ENCODE assay signal across 40 cellular contexts in genomic region chr9:3662671-3663070, GRCh38.
DNase-seq lines count a peak whose midpoint lies in the region; ATAC-seq, FAIRE-seq and TF ChIP-seq lines count a peak whose summit lies in the region.
"Had no signal": no experiment of that assay in that cellular context is flagged by ENCODE, and none has a peak within 500 bp of the region (broad histone marks: within the 10 kb centered on the region; RNA-seq: fewer than 3 reads in every experiment).

No MANE protein-coding gene starts in this region.

- intact Hi-C loops in kidney (cut with DNase I) (no loop called here), A673 (cut with micrococcal nuclease; ENCODE audit: unreplicated experiment) (no loop called here)
- intact Hi-C loops in activated CD4-positive, alpha-beta T cell treated with anti-CD3 and anti-CD28 coated beads for 36 hours (cut with DNase I, micrococcal nuclease), result no loop called here

- CTCF ChIA-PET in A673 (lab: Charles Lee), result no interaction called here
- CTCF ChIA-PET in activated CD4-positive, alpha-beta T cell treated with anti-CD3 and anti-CD28 coated beads for 36 hours (lab: Charles Lee), result no interaction called here

- H3K4me1 Mint-ChIP-seq in activated CD4-positive, alpha-beta T cell treated with anti-CD3 and anti-CD28 coated beads for 36 hours, result peaks cover 2% of the 10 kb centered on the region
- H3K4me1 Mint-ChIP-seq: activated CD4-positive, alpha-beta memory T cell treated with anti-CD3 and anti-CD28 coated beads, Interleukin-2, amount 10 ng/mL, durations not matched to agents 7 days and 5 days; CD8-positive, alpha-beta memory T cell had no signal

- FAIRE-seq in kidney (lab: Jason Lieb, UNC), result no peak
- FAIRE-seq: A204.1, GM12891 had no signal

- H3K36me3 ChIP-seq in kidney (ENCODE audit: control insufficient read depth in 1 of 2, insufficient read depth in 2 of 2, low read length in 2 of 2) (no peaks in the 10 kb centered on the region), A673 (ENCODE audit: insufficient read depth, low read length, poor library complexity, severe bottlenecking) (no peaks in the 10 kb centered on the region)
- H3K36me3 ChIP-seq: adrenal gland, BE2C, gastrocnemius medialis, left lung, right lobe of liver, thoracic aorta had no signal

- peaks cover 3% of the 10 kb centered on the region for H3K36me3 Mint-ChIP-seq in activated CD4-positive, alpha-beta T cell treated with anti-CD3 and anti-CD28 coated beads for 36 hours (ENCODE audit: low read depth)

- no peak overlapping the region for H3K4me3 Mint-ChIP-seq in activated CD4-positive, alpha-beta T cell treated with anti-CD3 and anti-CD28 coated beads for 36 hours
- H3K4me3 Mint-ChIP-seq: activated CD4-positive, alpha-beta memory T cell treated with anti-CD3 and anti-CD28 coated beads, Interleukin-2, amount 10 ng/mL, durations not matched to agents 7 days and 5 days; activated naive CD4-positive, alpha-beta T cell treated with anti-CD3 and anti-CD28 coated beads for 36 hours; activated T-helper 1 cell treated with anti-CD3 and anti-CD28 coated beads, Interleukin-12 subunit alpha, Interleukin-12 subunit beta, Interleukin-2, Interleukin-4 antibody, amounts not matched to agents 30 ng/mL and 10 ng/mL and 1 ng/mL, durations not matched to agents 14 hours and 24 hours and 36 hours; CD8-positive, alpha-beta memory T cell; dendritic cell treated with granulocyte-macrophage colony-stimulating factor and Interleukin-4, amounts not matched to agents 40 ng/mL and 50 ng/mL, for 4 days; stimulated activated naive CD8-positive, alpha-beta T cell treated with anti-CD3 and anti-CD28 coated beads, Interleukin-15, Interleukin-2, amounts not matched to agents 100 ng/mL and 50 ng/mL, for 24 hours; T-helper 2 cell treated with Interferon-gamma antibody and Interleukin-4, amounts not matched to agents 5 μg/mL and 100 μg/mL, for 36 hours had no signal

- POLR2A ChIA-PET in A673 (lab: Charles Lee; ENCODE audit: low non-redundant PET), result no interaction called here
- POLR2A ChIA-PET in activated CD4-positive, alpha-beta T cell treated with anti-CD3 and anti-CD28 coated beads for 36 hours (lab: Charles Lee), result no interaction called here

- H3K27me3 Mint-ChIP-seq in activated CD4-positive, alpha-beta T cell treated with anti-CD3 and anti-CD28 coated beads for 36 hours, result no peaks in the 10 kb centered on the region
- H3K27me3 Mint-ChIP-seq: activated CD4-positive, alpha-beta memory T cell treated with anti-CD3 and anti-CD28 coated beads, Interleukin-2, amount 10 ng/mL, durations not matched to agents 7 days and 5 days; CD8-positive, alpha-beta memory T cell; dendritic cell treated with granulocyte-macrophage colony-stimulating factor and Interleukin-4, amounts not matched to agents 40 ng/mL and 50 ng/mL, for 4 days; progenitor cell of endocrine pancreas; stimulated activated naive CD8-positive, alpha-beta T cell treated with anti-CD3 and anti-CD28 coated beads, Interleukin-15, Interleukin-2, amounts not matched to agents 100 ng/mL and 50 ng/mL, for 24 hours had no signal

- H3K9me3 ChIP-seq in kidney (ENCODE audit: control insufficient read depth in 1 of 2, low read length in 2 of 2), result no peaks in the 10 kb centered on the region
- H3K9me3 ChIP-seq in A673 (ENCODE audit: low read depth, low read length, poor library complexity, severe bottlenecking), result no peaks in the 10 kb centered on the region
- H3K9me3 ChIP-seq: adrenal gland, BE2C, gastrocnemius medialis, left lung, right lobe of liver, thoracic aorta had no signal

- ATAC-seq in activated CD4-positive, alpha-beta T cell treated with anti-CD3 and anti-CD28 coated beads for 36 hours, result no peak
- ATAC-seq: gastrocnemius medialis, left lung, Panc1, right lobe of liver had no signal

- H3K4me3 ChIP-seq in fibroblast of mammary gland (ENCODE audit: control insufficient read depth, low read depth, low read length), result no peak overlapping the region
- H3K4me3 ChIP-seq in kidney (ENCODE audit: low read length in 2 of 2), result no peak overlapping the region
- H3K4me3 ChIP-seq in A673 (ENCODE audit: low read depth, low read length, poor library complexity, severe bottlenecking), result no peak overlapping the region
- H3K4me3 ChIP-seq: adrenal gland, gastrocnemius medialis, hepatocyte, left lung, right lobe of liver, thoracic aorta had no signal

- H3K9ac ChIP-seq in kidney (ENCODE audit: low read length in 2 of 2), result no peak overlapping the region
- H3K9ac ChIP-seq: KMS-11 had no signal

- no peaks in the 10 kb centered on the region for H3K9me3 Mint-ChIP-seq in activated CD4-positive, alpha-beta T cell treated with anti-CD3 and anti-CD28 coated beads for 36 hours (ENCODE audit: low read depth)
- H3K9me3 Mint-ChIP-seq: activated CD4-positive, alpha-beta memory T cell treated with anti-CD3 and anti-CD28 coated beads, Interleukin-2, amount 10 ng/mL, durations not matched to agents 7 days and 5 days; activated naive CD4-positive, alpha-beta T cell treated with anti-CD3 and anti-CD28 coated beads for 36 hours; activated T-helper 1 cell treated with anti-CD3 and anti-CD28 coated beads, Interleukin-12 subunit alpha, Interleukin-12 subunit beta, Interleukin-2, Interleukin-4 antibody, amounts not matched to agents 30 ng/mL and 10 ng/mL and 1 ng/mL, durations not matched to agents 14 hours and 24 hours and 36 hours; CD8-positive, alpha-beta memory T cell; stimulated activated naive CD8-positive, alpha-beta T cell treated with anti-CD3 and anti-CD28 coated beads, Interleukin-15, Interleukin-2, amounts not matched to agents 100 ng/mL and 50 ng/mL, for 24 hours; T-helper 2 cell treated with Interferon-gamma antibody and Interleukin-4, amounts not matched to agents 5 μg/mL and 100 μg/mL, for 36 hours had no signal

- BruUV-seq in A673 (replicated peaks; lab: Mats Ljungman, UMichigan), result no TSS peak

- H3K4me1 ChIP-seq in kidney (ENCODE audit: control insufficient read depth in 1 of 2, insufficient read depth in 1 of 2, low read depth in 1 of 2, low read length in 2 of 2) (no peaks in the 10 kb centered on the region), A673 (ENCODE audit: insufficient read depth, low read length, poor library complexity, severe bottlenecking) (no peaks in the 10 kb centered on the region)
- H3K4me1 ChIP-seq: BE2C, gastrocnemius medialis, left lung, right lobe of liver had no signal

- TF ChIP-seq CTCF in fibroblast of mammary gland (conservative IDR thresholded peaks at IDR 0.05; ENCODE audit: control insufficient read depth, insufficient read depth, low read depth, low read length) (no peak), kidney (IDR thresholded peaks at IDR 0.05; ENCODE audit: borderline replicate concordance, extremely low read depth, insufficient read depth) (no peak), A673 (conservative IDR thresholded peaks at IDR 0.05; ENCODE audit: low read depth, low read length) (no peak)

- peak; percentile 26 for DNase-seq in AG08396 (ENCODE audit: low spot score)
- peak; percentile 3 for DNase-seq in RPMI7951 (ENCODE audit: low read depth)
- DNase-seq in fibroblast of mammary gland (ENCODE audit: low read depth), result peak; percentile 4
- peak; percentile 6 for DNase-seq in myocyte (ENCODE audit: low read depth)
- DNase-seq in kidney, result no peak
- no peak for DNase-seq in A673 (ENCODE audit: low spot score)
- no peak for DNase-seq in activated CD4-positive, alpha-beta T cell treated with anti-CD3 and anti-CD28 coated beads for 36 hours
- DNase-seq in T1000 (lab: John Stamatoyannopoulos, UW), result no peak
- DNase-seq: activated CD4-positive, alpha-beta memory T cell treated with anti-CD3 and anti-CD28 coated beads, Interleukin-2, amount 10 ng/mL, durations not matched to agents 7 days and 5 days; activated CD4-positive, alpha-beta T cell treated with anti-CD3 and anti-CD28 coated beads for 1 hour; activated CD8-positive, alpha-beta memory T cell treated with anti-CD3 and anti-CD28 coated beads, Interleukin-2, amount 50 U/mL, for 4 hours; activated naive CD4-positive, alpha-beta T cell treated with anti-CD3 and anti-CD28 coated beads for 36 hours; adrenal gland; BE2C; caudate nucleus; CD8-positive, alpha-beta memory T cell; erythroblast; gastrocnemius medialis; H7; left lung; mesendoderm; NCI-H1436; NCI-H2081 treated with DMSO at 0.1 percent for 48 hours; NCI-H226; NCI-H526 treated with DMSO at 0.1 percent for 48 hours; right lobe of liver; SHP77; stimulated activated CD8-positive, alpha-beta memory T cell treated with anti-CD3 and anti-CD28 coated beads, Interleukin-4, amount 100 ng/mL, for 48 hours had no signal

- H3K27ac Mint-ChIP-seq in activated CD4-positive, alpha-beta T cell treated with anti-CD3 and anti-CD28 coated beads for 36 hours, result no peak overlapping the region
- H3K27ac Mint-ChIP-seq: activated CD4-positive, alpha-beta memory T cell treated with anti-CD3 and anti-CD28 coated beads, Interleukin-2, amount 10 ng/mL, durations not matched to agents 7 days and 5 days; activated naive CD4-positive, alpha-beta T cell treated with anti-CD3 and anti-CD28 coated beads for 36 hours; activated T-helper 1 cell treated with anti-CD3 and anti-CD28 coated beads, Interleukin-12 subunit alpha, Interleukin-12 subunit beta, Interleukin-2, Interleukin-4 antibody, amounts not matched to agents 30 ng/mL and 10 ng/mL and 1 ng/mL, durations not matched to agents 14 hours and 24 hours and 36 hours; CD8-positive, alpha-beta memory T cell; dendritic cell treated with granulocyte-macrophage colony-stimulating factor and Interleukin-4, amounts not matched to agents 40 ng/mL and 50 ng/mL, for 4 days; progenitor cell of endocrine pancreas; stimulated activated naive CD8-positive, alpha-beta T cell treated with anti-CD3 and anti-CD28 coated beads, Interleukin-15, Interleukin-2, amounts not matched to agents 100 ng/mL and 50 ng/mL, for 24 hours; T-helper 2 cell treated with Interferon-gamma antibody and Interleukin-4, amounts not matched to agents 5 μg/mL and 100 μg/mL, for 36 hours had no signal

- no peaks in the 10 kb centered on the region for H3K27me3 ChIP-seq in A673 (replicated peaks; ENCODE audit: insufficient read depth, low read depth, low read length, poor library complexity)
- H3K27me3 ChIP-seq: adrenal gland, BE2C, gastrocnemius medialis, hepatocyte, left lung, right lobe of liver had no signal

- H3K27ac ChIP-seq in kidney (ENCODE audit: low read depth in 2 of 2, low read length in 2 of 2) (no peak overlapping the region), A673 (ENCODE audit: low read depth, low read length, poor library complexity, severe bottlenecking) (no peak overlapping the region)
- H3K27ac ChIP-seq: adrenal gland, gastrocnemius medialis, hepatocyte, HL-60, KMS-11, left lung, right lobe of liver, thoracic aorta had no signal

Comparison
In these comparisons a context has a peak if more than half of its experiments do, and no peak if none do; other contexts are left out.
1. DNase-seq: peak in AG08396 (single experiment), RPMI7951 (single experiment), fibroblast of mammary gland (single experiment) and myocyte (single experiment); none in kidney (single experiment), A673 (single experiment), activated CD4-positive, alpha-beta T cell treated with anti-CD3 and anti-CD28 coated beads for 36 hours (single experiment) and T1000 (single experiment).